Comparison of ENCODE assay signal across 21 cellular contexts in the genomic region with DNA sequence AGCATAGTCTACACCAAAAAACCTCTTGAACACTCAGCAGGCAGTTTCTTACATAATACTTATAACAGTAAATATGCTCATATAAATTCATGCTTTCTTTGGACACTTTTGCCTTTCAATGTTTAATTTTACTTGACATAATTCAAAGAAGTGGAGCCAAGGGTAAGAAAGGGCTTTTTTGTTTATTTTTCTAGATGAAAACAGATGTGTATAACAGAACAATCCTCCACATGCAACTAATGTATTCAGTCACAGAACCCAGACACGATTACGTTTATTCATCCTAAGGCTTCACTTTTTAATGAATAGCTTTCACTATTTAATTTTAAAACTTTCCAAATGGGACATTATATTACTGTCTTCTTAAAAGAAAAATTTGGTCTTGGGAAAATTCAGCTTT.
"Had no signal": no experiment of that assay in that cellular context is flagged by ENCODE, and none has a peak within 500 bp of the region (broad histone marks: within the 10 kb centered on the region; RNA-seq: fewer than 3 reads in every experiment).

No MANE protein-coding gene starts in this region.

- H3K4me1 ChIP-seq: foreskin keratinocyte, parathyroid adenoma, prostate gland, right lobe of liver, transverse colon had no signal

- H3K4me3 ChIP-seq: esophagus squamous epithelium, left ventricle myocardium inferior, lung, prostate gland, right lobe of liver, transverse colon had no signal

- H3K36me3 ChIP-seq: esophagus squamous epithelium, left ventricle myocardium inferior, prostate gland, right lobe of liver, transverse colon had no signal

- DNase-seq: caudate nucleus; effector memory CD4-positive, alpha-beta T cell; esophagus squamous epithelium; foreskin keratinocyte; immature natural killer cell; kidney; left cardiac atrium; left ventricle myocardium inferior; mesenchymal stem cell; midbrain; occipital lobe; right lobe of liver; stimulated activated CD4-positive, alpha-beta T cell treated with anti-CD3 and anti-CD28 coated beads, Interleukin-4, amount 100 ng/mL, for 1 hour; stimulated activated CD8-positive, alpha-beta memory T cell treated with anti-CD3 and anti-CD28 coated beads, Interleukin-4, amount 100 ng/mL, for 48 hours; stimulated activated naive CD8-positive, alpha-beta T cell treated with anti-CD3 and anti-CD28 coated beads, Interleukin-15, Interleukin-2, amounts not matched to agents 100 U/mL and 50 U/mL, for 24 hours; transverse colon had no signal

- H3K9me3 ChIP-seq: esophagus squamous epithelium, left ventricle myocardium inferior, prostate gland, right lobe of liver, transverse colon had no signal

- ATAC-seq: foreskin keratinocyte; left cardiac atrium; natural killer cell treated with Interleukin-12 subunit alpha and Interleukin-12 subunit beta and Interleukin-15 and Interleukin-18, amount 100 ng/mL, for 72 hours; right lobe of liver; stimulated activated effector memory CD8-positive, alpha-beta T cell treated with anti-CD3 and anti-CD28 coated beads, Interleukin-12 subunit alpha, Interleukin-12 subunit beta, amount 100 ng/mL, for 72 hours; stimulated activated naive CD8-positive, alpha-beta T cell treated with anti-CD3 and anti-CD28 coated beads, Interleukin-15, Interleukin-2, amounts not matched to agents 100 U/mL and 50 U/mL, for 24 hours had no signal

- H3K27me3 ChIP-seq: foreskin keratinocyte, right lobe of liver, transverse colon had no signal

- H3K9ac ChIP-seq: parathyroid adenoma had no signal
